In the genomic region with DNA sequence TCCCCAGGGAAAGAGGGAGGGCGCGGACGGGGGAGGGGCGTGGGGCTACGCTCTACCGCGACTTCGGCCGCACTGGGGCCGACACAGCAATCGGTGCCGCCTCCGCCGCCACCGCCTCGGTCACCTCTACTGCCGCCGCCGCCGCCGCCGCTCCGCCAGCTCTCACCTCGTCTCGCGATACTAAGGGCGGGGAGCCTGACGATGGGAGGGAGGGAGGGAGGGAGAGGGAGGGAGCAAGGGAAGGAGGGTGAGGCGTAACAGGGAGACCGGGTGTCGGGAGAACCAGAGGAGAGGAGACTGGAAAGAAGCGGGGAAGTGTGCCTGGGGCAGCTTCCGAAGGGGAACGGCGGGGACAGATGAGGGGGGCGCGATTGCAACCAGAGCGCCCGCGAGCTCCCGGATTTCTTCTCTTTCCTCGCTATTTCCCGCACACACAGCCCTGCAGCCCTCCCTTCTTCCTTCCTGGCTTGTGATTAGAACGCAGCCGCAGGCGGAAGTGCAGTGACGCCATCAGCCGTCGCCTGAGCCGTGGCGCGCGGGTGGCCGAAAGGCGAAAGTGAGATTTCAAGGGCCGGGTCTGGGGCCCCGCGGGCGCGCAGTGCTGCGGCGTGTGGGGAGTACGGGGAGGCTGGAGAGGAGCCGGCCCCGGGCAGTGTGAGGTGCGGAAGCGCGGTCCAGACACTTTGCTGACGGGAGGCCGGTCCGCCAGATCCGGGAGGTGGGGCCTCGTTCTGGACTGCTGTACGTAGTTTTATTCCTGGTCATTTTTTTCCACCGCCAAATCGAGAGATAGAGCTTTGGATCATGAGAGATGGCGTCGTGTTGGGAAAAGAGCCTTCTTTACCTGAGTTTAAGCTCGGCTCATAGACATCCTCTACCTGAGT, we compare ENCODE assay signal across 8 cellular contexts. TPM values are rescaled to one million over a fixed set of nuclear protein-coding genes. Genes with fewer than 3 reads are reported as not detected.
A peak's percentile ranks its signal among the peaks of the same experiment; 100 is the strongest.
DNase-seq lines count a peak whose midpoint lies in the region; ATAC-seq, FAIRE-seq and TF ChIP-seq lines count a peak whose summit lies in the region.

TSS of gene ANKRD17 (minus strand) at position 131 of the 884 bp plus-strand sequence. CDS start at position 1, 130 bp downstream.

- TF ChIP-seq CTCF in BJ (IDR thresholded peaks at IDR 0.05; ENCODE audit: insufficient read depth, low read depth, low read length) (no peak), colonic mucosa (IDR thresholded peaks at IDR 0.05) (no peak)

- peaks cover 4% of the 10 kb centered on the region for H3K4me1 ChIP-seq in colonic mucosa

- DNase-seq in BJ (ENCODE audit: low read depth): peak; percentile 61
- peak; percentile 65 for DNase-seq in GM19239 (ENCODE audit: insufficient read length, low spot score)
- DNase-seq in NCI-H524 treated with DMSO at 0.1 percent for 48 hours (lab: John Stamatoyannopoulos, UW): peak; percentile 21
- peak; percentile 94 for DNase-seq in activated CD4-positive, alpha-beta T cell treated with anti-CD3 and anti-CD28 coated beads for 48 hours
- peak; percentile 94 for DNase-seq in colonic mucosa
- peak; percentile 93 to 96 for DNase-seq in left colon
- DNase-seq in stimulated activated CD4-positive, alpha-beta T cell treated with anti-CD3 and anti-CD28 coated beads, Interleukin-1b, Interleukin-23, amount 100 ng/mL, for 48 hours: peak; percentile 90

- no peaks in the 10 kb centered on the region for H3K9me3 ChIP-seq in colonic mucosa

- H3K4me3 ChIP-seq in BJ (ENCODE audit: low read depth, low read length): peak within 1 kb of the TSS; percentile 94
- H3K4me3 ChIP-seq in colonic mucosa: peak within 1 kb of the TSS; percentile 71

- peak; percentile 98 for FAIRE-seq in GM19239 (lab: Jason Lieb, UNC)

- H3K27me3 ChIP-seq in BJ (ENCODE audit: control insufficient read depth, insufficient read depth, low read length) (no peaks in the 10 kb centered on the region), colonic mucosa (no peaks in the 10 kb centered on the region)

- CTCF ChIA-PET in BJ (lab: Yijun Ruan, JAX): interaction anchor here (0.6 to 1.4 kb wide), 7 partner anchors 13 to 388 kb away, joined by 3 to 4 read pairs (median 3); no protein-coding TSS in a partner anchor

- peak within 1 kb of the TSS; percentile 98 for H3K27ac ChIP-seq in colonic mucosa

- POLR2A ChIA-PET in BJ (lab: Charles Lee): interaction anchor here (0.5 to 0.7 kb wide), 3 partner anchors 95 to 851 kb away, joined by 4 to 7 read pairs (median 6); no protein-coding TSS in a partner anchor

- intact Hi-C loops in colonic mucosa (cut with DNase I) (loop anchor here (2.0 to 10.0 kb wide), 2 partner anchors 114 to 190 kb away; partner anchors contain the start of gene COX18), left colon (cut with DNase I, micrococcal nuclease) (loop anchor here in 1 of 2 donors (5.0 kb wide), 1 partner anchor 192 kb away; the partner anchor contains the start of gene COX18)

- ATAC-seq in HG03457 (IDR thresholded peaks at IDR 0.05; ENCODE audit: unreplicated experiment) (peak; percentile 79), left colon (peak; percentile 83)

- no peaks in the 10 kb centered on the region for H3K36me3 ChIP-seq in BJ (ENCODE audit: control insufficient read depth, insufficient read depth, low read length)
- H3K36me3 ChIP-seq in colonic mucosa: no peaks in the 10 kb centered on the region

- peak within 1 kb of the TSS; percentile 87 to 94 for H3K9ac ChIP-seq in colonic mucosa (ENCODE audit: low read depth in 2 of 2, low read length in 2 of 2)

RNA-seq across cellular contexts. Expression of gene ANKRD17, which starts in this region (rescaled TPM):
- polyA plus RNA-seq in BJ (2011; rRNA removed): 39.6 and 50.4 TPM in 2 replicates
- polyA minus RNA-seq in BJ (2011; rRNA and poly(A)+ RNA removed): 55.9 and 60.1 TPM in 2 replicates
- total RNA-seq in colonic mucosa (10 to 100 TPM; 51.5 to 59.2 TPM), left colon (10 to 100 TPM; 58.3 to 61.1 TPM)

Comparison
In these comparisons a context has a peak if more than half of its experiments do, and no peak if none do; other contexts are left out.
1. Peak in every context shown above with its lines: DNase-seq, ATAC-seq, H3K4me3 ChIP-seq and H3K27ac ChIP-seq.
2. DNase-seq: peak in every context shown above with its lines; median percentile 94 in left colon; 94 in activated CD4-positive, alpha-beta T cell treated with anti-CD3 and anti-CD28 coated beads for 48 hours; 94 in colonic mucosa; 90 in stimulated activated CD4-positive, alpha-beta T cell treated with anti-CD3 and anti-CD28 coated beads, Interleukin-1b, Interleukin-23, amount 100 ng/mL, for 48 hours; 65 in GM19239; 61 in BJ; 21 in NCI-H524 treated with DMSO at 0.1 percent for 48 hours.